ENCODE assay signal across 20 cellular contexts in genomic region chr15:85489773-85490493, GRCh38.
DNase-seq lines count a peak whose midpoint lies in the region; ATAC-seq and TF ChIP-seq lines count a peak whose summit lies in the region.
"Had no signal": no experiment of that assay in that cellular context is flagged by ENCODE, and none has a peak within 500 bp of the region (broad histone marks: within the 10 kb centered on the region; RNA-seq: fewer than 3 reads in every experiment).

No MANE protein-coding gene starts in this region.

- H3K27ac Mint-ChIP-seq in stimulated activated naive CD8-positive, alpha-beta T cell treated with anti-CD3 and anti-CD28 coated beads, Interleukin-15, Interleukin-2, amounts not matched to agents 100 ng/mL and 50 ng/mL, for 24 hours = peak overlapping the region; percentile 24
- H3K27ac Mint-ChIP-seq in dendritic cell treated with granulocyte-macrophage colony-stimulating factor and Interleukin-4, amounts not matched to agents 40 ng/mL and 50 ng/mL, for 4 days = peak overlapping the region; percentile 70
- H3K27ac Mint-ChIP-seq in chondrocyte (ENCODE audit: unreplicated experiment) = no peak overlapping the region
- H3K27ac Mint-ChIP-seq: H9 had no signal

- peak overlapping the region; percentile 12 for H3K4me3 Mint-ChIP-seq in stimulated activated naive CD8-positive, alpha-beta T cell treated with anti-CD3 and anti-CD28 coated beads, Interleukin-15, Interleukin-2, amounts not matched to agents 100 ng/mL and 50 ng/mL, for 24 hours
- no peak overlapping the region for H3K4me3 Mint-ChIP-seq in dendritic cell treated with granulocyte-macrophage colony-stimulating factor and Interleukin-4, amounts not matched to agents 40 ng/mL and 50 ng/mL, for 4 days
- H3K4me3 Mint-ChIP-seq in chondrocyte (ENCODE audit: unreplicated experiment) = no peak overlapping the region
- H3K4me3 Mint-ChIP-seq: H9 had no signal

- H3K9me3 ChIP-seq in left lung = no peaks in the 10 kb centered on the region
- H3K9me3 ChIP-seq: SK-N-SH, stomach had no signal

- no peak overlapping the region for H3K4me3 ChIP-seq in left lung
- H3K4me3 ChIP-seq: skin epidermis, stomach had no signal

- no peak for TF ChIP-seq CTCF in left lung (IDR thresholded peaks at IDR 0.05)
- TF ChIP-seq CTCF in chondrocyte (IDR thresholded peaks at IDR 0.05) = no peak

- H3K36me3 Mint-ChIP-seq in stimulated activated naive CD8-positive, alpha-beta T cell treated with anti-CD3 and anti-CD28 coated beads, Interleukin-15, Interleukin-2, amounts not matched to agents 100 ng/mL and 50 ng/mL, for 24 hours (ENCODE audit: low read depth) = peaks cover 23% of the 10 kb centered on the region
- peaks cover 7% of the 10 kb centered on the region for H3K36me3 Mint-ChIP-seq in dendritic cell treated with granulocyte-macrophage colony-stimulating factor and Interleukin-4, amounts not matched to agents 40 ng/mL and 50 ng/mL, for 4 days (ENCODE audit: low read depth)
- H3K36me3 Mint-ChIP-seq in chondrocyte (ENCODE audit: low read depth) = no peaks in the 10 kb centered on the region

- intact Hi-C loops in dendritic cell treated with granulocyte-macrophage colony-stimulating factor and Interleukin-4, amounts not matched to agents 40 ng/mL and 50 ng/mL, for 4 days (cut with micrococcal nuclease) = loop anchor here (5.0 to 10.0 kb wide), 2 partner anchors 92 to 205 kb away; no protein-coding TSS in a partner anchor
- intact Hi-C loops in left lung (cut with DNase I) = no loop called here

- no peaks in the 10 kb centered on the region for H3K9me3 Mint-ChIP-seq in stimulated activated naive CD8-positive, alpha-beta T cell treated with anti-CD3 and anti-CD28 coated beads, Interleukin-15, Interleukin-2, amounts not matched to agents 100 ng/mL and 50 ng/mL, for 24 hours
- no peaks in the 10 kb centered on the region for H3K9me3 Mint-ChIP-seq in dendritic cell treated with granulocyte-macrophage colony-stimulating factor and Interleukin-4, amounts not matched to agents 40 ng/mL and 50 ng/mL, for 4 days
- H3K9me3 Mint-ChIP-seq in chondrocyte (ENCODE audit: low read depth) = no peaks in the 10 kb centered on the region
- H3K9me3 Mint-ChIP-seq: H9 had no signal

- H3K36me3 ChIP-seq in left lung = no peaks in the 10 kb centered on the region

- no peak for ATAC-seq in stimulated activated naive CD8-positive, alpha-beta T cell treated with anti-CD3 and anti-CD28 coated beads, Interleukin-15, Interleukin-2, amounts not matched to agents 100 U/mL and 50 U/mL, for 24 hours
- ATAC-seq in HG02943 (IDR thresholded peaks at IDR 0.05; ENCODE audit: low read depth, unreplicated experiment) (peak; percentile 47), GM21576 (IDR thresholded peaks at IDR 0.05; ENCODE audit: unreplicated experiment) (no peak), left lung (no peak), GM21825 (IDR thresholded peaks at IDR 0.05; ENCODE audit: unreplicated experiment) (no peak)
- ATAC-seq: left cardiac atrium had no signal

- DNase-seq in stimulated activated naive CD8-positive, alpha-beta T cell treated with anti-CD3 and anti-CD28 coated beads, Interleukin-15, Interleukin-2, amounts not matched to agents 100 U/mL and 50 U/mL, for 24 hours = no peak
- DNase-seq in left lung (no peak), chondrocyte (ENCODE audit: low spot score) (no peak)
- DNase-seq: activated CD8-positive, alpha-beta memory T cell treated with anti-CD3 and anti-CD28 coated beads for 24 hours; activated gamma-delta T cell treated with Interleukin-2 at 50 U/mL for 16 hours; dermis blood vessel endothelial cell; DMS 273 treated with DMSO at 0.1 percent for 48 hours; H9; left cardiac atrium; NCI-H2081; NCI-H69; SK-N-SH; stomach had no signal

- H3K27me3 Mint-ChIP-seq in stimulated activated naive CD8-positive, alpha-beta T cell treated with anti-CD3 and anti-CD28 coated beads, Interleukin-15, Interleukin-2, amounts not matched to agents 100 ng/mL and 50 ng/mL, for 24 hours = no peaks in the 10 kb centered on the region
- H3K27me3 Mint-ChIP-seq in dendritic cell treated with granulocyte-macrophage colony-stimulating factor and Interleukin-4, amounts not matched to agents 40 ng/mL and 50 ng/mL, for 4 days = no peaks in the 10 kb centered on the region
- H3K27me3 Mint-ChIP-seq in chondrocyte (ENCODE audit: low read depth) = no peaks in the 10 kb centered on the region

- peaks cover 74% of the 10 kb centered on the region for H3K4me1 Mint-ChIP-seq in stimulated activated naive CD8-positive, alpha-beta T cell treated with anti-CD3 and anti-CD28 coated beads, Interleukin-15, Interleukin-2, amounts not matched to agents 100 ng/mL and 50 ng/mL, for 24 hours (ENCODE audit: low read depth)
- H3K4me1 Mint-ChIP-seq in dendritic cell treated with granulocyte-macrophage colony-stimulating factor and Interleukin-4, amounts not matched to agents 40 ng/mL and 50 ng/mL, for 4 days (ENCODE audit: low read depth) = peaks cover 37% of the 10 kb centered on the region
- H3K4me1 Mint-ChIP-seq in chondrocyte (ENCODE audit: low read depth) = peaks cover 16% of the 10 kb centered on the region

- peaks cover 12 to 72% of the 10 kb centered on the region in 2 donors for H3K4me1 ChIP-seq in left lung
- H3K4me1 ChIP-seq: parathyroid adenoma had no signal

- H3K27ac ChIP-seq in left lung = no peak overlapping the region
- H3K27ac ChIP-seq: parathyroid adenoma, stomach had no signal

- H3K27me3 ChIP-seq in left lung = no peaks in the 10 kb centered on the region
- H3K27me3 ChIP-seq: stomach had no signal
